ENCODE assay signal across 27 cellular contexts in genomic region chr22:20764053-20764720, GRCh38. TPM values are rescaled to one million over a fixed set of nuclear protein-coding genes. Genes with fewer than 3 reads are reported as not detected.
"Had no signal": no experiment of that assay in that cellular context is flagged by ENCODE, and none has a peak within 500 bp of the region (broad histone marks: within the 10 kb centered on the region; RNA-seq: fewer than 3 reads in every experiment).

No MANE protein-coding gene starts in this region.

- H3K4me3 ChIP-seq: cardiac muscle cell had no signal

- FAIRE-seq: TTC549 had no signal

- H3K27me3 ChIP-seq: brain microvascular endothelial cell, cardiac muscle cell had no signal

- H3K27ac ChIP-seq: brain microvascular endothelial cell, cardiac muscle cell, VCaP had no signal

- DNase-seq: activated CD4-positive, alpha-beta memory T cell treated with anti-CD3 and anti-CD28 coated beads, Interleukin-2, amount 10 ng/mL, durations not matched to agents 7 days and 5 days; activated CD4-positive, alpha-beta T cell treated with anti-CD3 and anti-CD28 coated beads for 36 hours; activated CD4-positive, alpha-beta T cell treated with anti-CD3 and anti-CD28 coated beads, Interleukin-2, amount 50 U/mL, for 1 hour; activated gamma-delta T cell; activated naive CD4-positive, alpha-beta T cell treated with anti-CD3 and anti-CD28 coated beads for 36 hours; activated naive CD8-positive, alpha-beta T cell treated with anti-CD3 and anti-CD28 coated beads for 36 hours; activated T-cell treated with anti-CD3 and anti-CD28 coated beads for 4 hours; activated T-cell treated with anti-CD3 and anti-CD28 coated beads, Interleukin-2, amount 50 U/mL, for 48 hours; brain microvascular endothelial cell; KG1; NCI-H1048; NCI-H146; NCI-H187 treated with DMSO at 0.1 percent for 48 hours; NCI-H2171; NCI-H2227 treated with DMSO at 0.1 percent for 48 hours; NCI-H526; NCI-H774; SIG-M5; T-helper 2 cell; T1000 had no signal

- ATAC-seq: activated CD4-positive, alpha-beta T cell treated with anti-CD3 and anti-CD28 coated beads for 36 hours; activated T-helper 17 cell treated with anti-CD3 and anti-CD28 coated beads, Interleukin-2, amount 50 U/mL, for 72 hours had no signal

RNA-seq across cellular contexts. Expression of gene SERPIND1, which starts 9.7 kb away (rescaled TPM):
- total RNA-seq: activated CD4-positive, alpha-beta memory T cell treated with anti-CD3 and anti-CD28 coated beads, Interleukin-2, amount 10 ng/mL, durations not matched to agents 7 days and 5 days; activated CD4-positive, alpha-beta T cell treated with anti-CD3 and anti-CD28 coated beads for 36 hours; activated CD8-positive, alpha-beta memory T cell treated with anti-CD3 and anti-CD28 coated beads for 36 hours; activated naive CD4-positive, alpha-beta T cell treated with anti-CD3 and anti-CD28 coated beads for 36 hours; activated naive CD8-positive, alpha-beta T cell treated with anti-CD3 and anti-CD28 coated beads for 36 hours; M059J; OCI-LY7 had no signal
